ENCODE assay signal across 17 cellular contexts in genomic region chr4:124807421-124807820, GRCh38.
"Had no signal": no experiment of that assay in that cellular context is flagged by ENCODE, and none has a peak within 500 bp of the region (broad histone marks: within the 10 kb centered on the region; RNA-seq: fewer than 3 reads in every experiment).

No MANE protein-coding gene starts in this region.

- H3K27ac ChIP-seq: coronary artery, dorsolateral prefrontal cortex, esophagus muscularis mucosa, foreskin keratinocyte, gastroesophageal sphincter, heart left ventricle, left lung, lower lobe of right lung had no signal

- H3K4me3 ChIP-seq: coronary artery, dorsolateral prefrontal cortex, esophagus muscularis mucosa, gastroesophageal sphincter, heart left ventricle, left lung, lower lobe of right lung, mucosa of descending colon had no signal

- DNase-seq: dermis blood vessel endothelial cell; dorsolateral prefrontal cortex; effector CD4-positive, alpha-beta T cell; effector memory CD4-positive, alpha-beta T cell; foreskin keratinocyte; heart left ventricle; hippocampal formation; left cardiac atrium; left lung; left ventricle myocardium superior; lower lobe of right lung; mesenchymal stem cell; mucosa of descending colon; naive B cell had no signal

- H3K36me3 ChIP-seq: esophagus muscularis mucosa, gastroesophageal sphincter, heart left ventricle, left lung, lower lobe of right lung had no signal

- ATAC-seq: foreskin keratinocyte, gastroesophageal sphincter, heart left ventricle, left cardiac atrium, left lung, left ventricle myocardium superior, lower lobe of right lung, mucosa of descending colon had no signal

- H3K4me1 ChIP-seq: foreskin keratinocyte, heart left ventricle, left lung, lower lobe of right lung had no signal

- H3K27me3 ChIP-seq: dorsolateral prefrontal cortex, esophagus muscularis mucosa, foreskin keratinocyte, gastroesophageal sphincter, heart left ventricle, left lung had no signal
